ENCODE assay signal across 22 cellular contexts in genomic region chr6:169221264-169221663, GRCh38. TPM values are rescaled to one million over a fixed set of nuclear protein-coding genes. Genes with fewer than 3 reads are reported as not detected.
"Had no signal": no experiment of that assay in that cellular context is flagged by ENCODE, and none has a peak within 500 bp of the region (broad histone marks: within the 10 kb centered on the region; RNA-seq: fewer than 3 reads in every experiment).

No MANE protein-coding gene starts in this region.

- H3K4me3 ChIP-seq: ascending aorta, hepatocyte, suprapubic skin, transverse colon, vagina had no signal

- H2AFZ ChIP-seq: hepatocyte had no signal

- H3K79me2 ChIP-seq: hepatocyte had no signal

- H3K4me2 ChIP-seq: hepatocyte had no signal

- H3K9me3 ChIP-seq: ascending aorta, neutrophil, suprapubic skin, transverse colon, vagina had no signal

- DNase-seq: activated B cell treated with CpG ODN at 0.5 μM for 24 hours; activated CD4-positive, alpha-beta memory T cell treated with anti-CD3 and anti-CD28 coated beads for 36 hours; activated CD4-positive, alpha-beta T cell treated with anti-CD3 and anti-CD28 coated beads for 4 hours; activated effector memory CD4-positive, alpha-beta T cell treated with Interleukin-2 at 50 U/mL for 16 hours; activated T-cell treated with anti-CD3 and anti-CD28 coated beads, Interleukin-2, amount 50 U/mL, for 48 hours; cerebellar nuclear complex; dermis blood vessel endothelial cell; effector memory CD4-positive, alpha-beta T cell; foreskin keratinocyte; left cardiac atrium; posterior cingulate gyrus; stimulated activated CD4-positive, alpha-beta T cell treated with anti-CD3 and anti-CD28 coated beads, Interleukin-2, amount 100 ng/mL, for 48 hours; stimulated activated naive CD8-positive, alpha-beta T cell treated with anti-CD3 and anti-CD28 coated beads, Interleukin-15, amount 100 ng/mL, for 72 hours; transverse colon had no signal

- FAIRE-seq: bronchial epithelial cell, islet of Langerhans had no signal

- H3K27ac ChIP-seq: foreskin keratinocyte, hepatocyte, neutrophil, suprapubic skin, transverse colon had no signal

- H3K4me1 ChIP-seq: foreskin keratinocyte, suprapubic skin, transverse colon had no signal

- H3K27me3 ChIP-seq: ascending aorta, foreskin keratinocyte, hepatocyte, neutrophil, suprapubic skin, transverse colon, vagina had no signal

- ATAC-seq: foreskin keratinocyte; left cardiac atrium; stimulated activated naive CD8-positive, alpha-beta T cell treated with anti-CD3 and anti-CD28 coated beads, Interleukin-15, amount 100 ng/mL, for 72 hours had no signal

- H3K36me3 ChIP-seq: neutrophil, transverse colon had no signal

RNA-seq across cellular contexts. Expression of gene THBS2, which starts 32.4 kb away (rescaled TPM):
- total RNA-seq: activated B cell treated with CpG ODN at 0.5 μM for 24 hours; activated CD4-positive, alpha-beta memory T cell treated with anti-CD3 and anti-CD28 coated beads for 36 hours; natural killer cell treated with Interleukin-12 subunit alpha and Interleukin-12 subunit beta and Interleukin-15 and Interleukin-18, amount 100 ng/mL, for 72 hours had no signal
